15 cellular contexts compared by ENCODE assay signal in the genomic region with DNA sequence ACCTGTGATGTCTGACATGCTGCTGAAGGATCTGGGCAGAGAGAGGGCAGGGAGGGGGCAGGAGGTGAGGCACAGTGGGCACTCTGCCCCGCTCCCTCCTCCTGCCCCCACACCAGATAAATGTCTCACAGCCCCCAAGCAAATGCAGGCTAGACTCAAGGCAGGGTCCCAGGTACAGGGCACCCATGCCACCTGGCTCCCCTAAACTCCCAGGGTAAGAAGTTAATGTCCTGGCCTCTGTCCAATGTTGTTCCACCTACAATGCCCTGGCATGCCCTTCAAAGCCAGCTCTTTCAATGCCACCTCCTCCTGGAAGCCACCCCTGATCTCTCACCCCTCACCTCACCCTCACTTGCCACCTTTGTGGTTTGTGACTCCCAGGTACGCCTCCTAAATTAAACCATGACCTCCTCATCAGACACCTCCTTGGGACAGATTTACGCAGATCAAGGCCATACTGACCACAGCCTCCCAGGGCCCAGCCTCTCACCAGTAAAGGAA. TPM values are rescaled to one million over a fixed set of nuclear protein-coding genes. Genes with fewer than 3 reads are reported as not detected.
DNase-seq lines count a peak whose midpoint lies in the region; TF ChIP-seq lines count a peak whose summit lies in the region.
"Had no signal": no experiment of that assay in that cellular context is flagged by ENCODE, and none has a peak within 500 bp of the region (broad histone marks: within the 10 kb centered on the region; RNA-seq: fewer than 3 reads in every experiment).

No MANE protein-coding gene starts in this region.

- H3K4me3 ChIP-seq in Peyer's patch (no peak overlapping the region), endodermal cell (ENCODE audit: low read length) (no peak overlapping the region)
- H3K4me3 ChIP-seq: cardiac muscle cell had no signal

- H3K9me3 ChIP-seq in Peyer's patch, result no peaks in the 10 kb centered on the region
- H3K9me3 ChIP-seq in endodermal cell (ENCODE audit: control insufficient read depth, low read length), result no peaks in the 10 kb centered on the region

- peaks cover 0 to 41% (median 0%) of the 10 kb centered on the region in 3 donors for H3K36me3 ChIP-seq in Peyer's patch
- H3K36me3 ChIP-seq in endodermal cell (ENCODE audit: control insufficient read depth, insufficient read depth, low read length), result no peaks in the 10 kb centered on the region
- H3K36me3 ChIP-seq: cardiac muscle cell had no signal

- H3K27ac ChIP-seq in Peyer's patch (peak overlapping the region in 3 of 4 donors; percentile 85 to 97 (median 96)), endodermal cell (ENCODE audit: low read depth, low read length) (no peak overlapping the region)

- no peak for DNase-seq in Peyer's patch
- no peak for DNase-seq in endodermal cell
- DNase-seq in nephron progenitor cell, result no peak
- no peak for DNase-seq in type B pancreatic cell (ENCODE audit: extremely low spot score, unreplicated experiment)
- DNase-seq in SW 1271 (lab: John Stamatoyannopoulos, UW), result no peak
- no peak for DNase-seq in erythroblast (lab: John Stamatoyannopoulos, UW)
- no peak for DNase-seq in NCI-H2171 treated with DMSO at 0.1 percent for 48 hours (lab: John Stamatoyannopoulos, UW)
- DNase-seq: HFFc6, NCI-H1092, SIG-M5 had no signal

- H3K4me3 Mint-ChIP-seq in endodermal cell (no peak overlapping the region), nephron progenitor cell (peak overlapping the region; percentile 23), type B pancreatic cell (no peak overlapping the region)
- H3K4me3 Mint-ChIP-seq: activated naive CD8-positive, alpha-beta T cell; HFFc6; IgD-negative memory B cell; T-helper 2 cell treated with Interferon-gamma antibody and Interleukin-4, amounts not matched to agents 5 μg/mL and 100 μg/mL, for 36 hours had no signal

- H3K27me3 Mint-ChIP-seq in endodermal cell (ENCODE audit: insufficient read depth) (no peaks in the 10 kb centered on the region), nephron progenitor cell (ENCODE audit: low read depth, poor library complexity) (peaks cover 4% of the 10 kb centered on the region), type B pancreatic cell (no peaks in the 10 kb centered on the region)
- H3K27me3 Mint-ChIP-seq: activated naive CD8-positive, alpha-beta T cell had no signal

- H3K4me1 ChIP-seq in Peyer's patch (peaks cover 0 to 68% (median 7%) of the 10 kb centered on the region in 4 donors), endodermal cell (ENCODE audit: control insufficient read depth, insufficient read depth, low read length) (peaks cover 7% of the 10 kb centered on the region)

- peak overlapping the region; percentile 75 for H3K27ac Mint-ChIP-seq in endodermal cell
- peak overlapping the region; percentile 6 for H3K27ac Mint-ChIP-seq in nephron progenitor cell
- peak overlapping the region; percentile 85 for H3K27ac Mint-ChIP-seq in type B pancreatic cell
- H3K27ac Mint-ChIP-seq: activated naive CD8-positive, alpha-beta T cell; HFFc6; T-helper 2 cell treated with Interferon-gamma antibody and Interleukin-4, amounts not matched to agents 5 μg/mL and 100 μg/mL, for 36 hours had no signal

- 90 to 95% methylated on average over 2 to 3 of the region's 3 CpGs for WGBS in endodermal cell (ENCODE audit: insufficient coverage in 1 of 2, insufficient read length in 1 of 2), 2 experiments

- no peaks in the 10 kb centered on the region for H3K9me3 Mint-ChIP-seq in endodermal cell
- H3K9me3 Mint-ChIP-seq in nephron progenitor cell, result no peaks in the 10 kb centered on the region
- no peaks in the 10 kb centered on the region for H3K9me3 Mint-ChIP-seq in type B pancreatic cell
- H3K9me3 Mint-ChIP-seq: HFFc6; IgD-negative memory B cell; T-helper 2 cell treated with Interferon-gamma antibody and Interleukin-4, amounts not matched to agents 5 μg/mL and 100 μg/mL, for 36 hours had no signal

- no peak overlapping the region for H3K9ac ChIP-seq in endodermal cell (ENCODE audit: extremely low read depth, low read length, poor library complexity, severe bottlenecking)

- H3K36me3 Mint-ChIP-seq in endodermal cell (ENCODE audit: low read depth), result peaks cover 16% of the 10 kb centered on the region
- peaks cover 5% of the 10 kb centered on the region for H3K36me3 Mint-ChIP-seq in nephron progenitor cell (ENCODE audit: low read depth)
- no peaks in the 10 kb centered on the region for H3K36me3 Mint-ChIP-seq in type B pancreatic cell
- H3K36me3 Mint-ChIP-seq: activated naive CD8-positive, alpha-beta T cell; IgD-negative memory B cell had no signal

- TF ChIP-seq POLR2A in Peyer's patch (IDR thresholded peaks at IDR 0.05), result no peak
- no peak for TF ChIP-seq POLR2A in erythroblast (IDR thresholded peaks at IDR 0.05; ENCODE audit: low read length)

- H3K4me1 Mint-ChIP-seq in endodermal cell, result peaks cover 15% of the 10 kb centered on the region
- H3K4me1 Mint-ChIP-seq in nephron progenitor cell, result peaks cover 65% of the 10 kb centered on the region
- peaks cover 40% of the 10 kb centered on the region for H3K4me1 Mint-ChIP-seq in type B pancreatic cell (ENCODE audit: unreplicated experiment)

- TF ChIP-seq CTCF in Peyer's patch (IDR thresholded peaks at IDR 0.05), result no peak
- TF ChIP-seq CTCF in endodermal cell (conservative IDR thresholded peaks at IDR 0.05), result no peak
- TF ChIP-seq CTCF in nephron progenitor cell (IDR thresholded peaks at IDR 0.05), result no peak
- TF ChIP-seq CTCF in type B pancreatic cell (conservative IDR thresholded peaks at IDR 0.05), result no peak

- H3K27me3 ChIP-seq in Peyer's patch (no peaks in the 10 kb centered on the region), endodermal cell (ENCODE audit: control insufficient read depth, insufficient read depth, low read length, poor library complexity, severe bottlenecking) (no peaks in the 10 kb centered on the region)
- H3K27me3 ChIP-seq: cardiac muscle cell had no signal

RNA-seq across cellular contexts. Expression of a gene that starts 16.0 kb away (rescaled TPM):
- total RNA-seq in Peyer's patch (100 to 1,000 TPM in 3 of 4 donors, 10 to 100 TPM in 1; 74.3 to 142 (median 123) TPM), endodermal cell (10 to 100 TPM; 20.3 to 24.4 TPM), type B pancreatic cell (ENCODE audit: low replicate concordance) (9.9 and 14.8 TPM in 2 replicates)
- 4.8 TPM for polyA plus RNA-seq in endodermal cell (2013, experiment 1 of 2)
- polyA plus RNA-seq in endodermal cell (2013, experiment 2 of 2), result 6.1 TPM
- total RNA-seq: mononuclear cell had no signal
- polyA plus RNA-seq: IgD-negative memory B cell had no signal

RNA-seq across cellular contexts. Expression of a gene that starts 17.0 kb away (rescaled TPM):
- total RNA-seq in Peyer's patch (10 to 100 TPM; 12.4 to 47.0 (median 26.5) TPM), endodermal cell (1 to 10 TPM; 1.9 to 6.6 TPM), type B pancreatic cell (ENCODE audit: low replicate concordance) (0.76 and 0.82 TPM in 2 replicates)
- 25.3 TPM for polyA plus RNA-seq in endodermal cell (2013, experiment 1 of 2)
- 22.9 TPM for polyA plus RNA-seq in endodermal cell (2013, experiment 2 of 2)
- total RNA-seq: HFFc6 had no signal

RNA-seq across cellular contexts. Expression of a gene that starts 57.0 kb away (rescaled TPM):
- total RNA-seq in Peyer's patch, result 10 to 100 TPM; 22.3 to 41.0 (median 34.7) TPM
- 10 to 100 TPM; 45.0 to 45.1 TPM for total RNA-seq in endodermal cell
- 22.1 TPM for polyA plus RNA-seq in endodermal cell (2013, experiment 1 of 2)
- 22.6 TPM for polyA plus RNA-seq in endodermal cell (2013, experiment 2 of 2)
- 20.5 and 30.4 TPM in 2 replicates for total RNA-seq in type B pancreatic cell (ENCODE audit: low replicate concordance)

Comparison
In these comparisons a context has a peak if more than half of its experiments do, and no peak if none do; other contexts are left out.
1. H3K27ac Mint-ChIP-seq: peak in every context shown above with its lines; median percentile 85 in type B pancreatic cell; 75 in endodermal cell; 6 in nephron progenitor cell.